29 cellular contexts compared by ENCODE assay signal in genomic region chr4:2607822-2608221, GRCh38.
"Had no signal": no experiment of that assay in that cellular context is flagged by ENCODE, and none has a peak within 500 bp of the region (broad histone marks: within the 10 kb centered on the region; RNA-seq: fewer than 3 reads in every experiment).

No MANE protein-coding gene starts in this region.

- H3K27ac ChIP-seq: breast epithelium, gastrocnemius medialis, pancreas, psoas muscle, sigmoid colon, suprapubic skin, tibial nerve had no signal

- DNase-seq: activated CD4-positive, alpha-beta memory T cell treated with anti-CD3 and anti-CD28 coated beads, Interleukin-2, amount 10 ng/mL, durations not matched to agents 7 days and 5 days; activated CD4-positive, alpha-beta T cell treated with anti-CD3 and anti-CD28 coated beads for 1 hour; activated CD4-positive, alpha-beta T cell treated with anti-CD3 and anti-CD28 coated beads, Interleukin-2, amount 10 ng/mL, durations not matched to agents 7 days and 5 days; activated naive CD4-positive, alpha-beta T cell; effector CD8-positive, alpha-beta T cell; gastrocnemius medialis; glutamatergic neuron; islet precursor cell; mammary epithelial cell; nucleus accumbens; psoas muscle; small intestine; stimulated activated CD4-positive, alpha-beta T cell treated with anti-CD3 and anti-CD28 coated beads, Interleukin-1b, Interleukin-23, amount 100 ng/mL, for 48 hours; stimulated activated naive CD4-positive, alpha-beta T cell; SW 1271; T1000 had no signal

- H3K4me3 Mint-ChIP-seq: activated CD4-positive, alpha-beta memory T cell treated with anti-CD3 and anti-CD28 coated beads, Interleukin-2, amount 10 ng/mL, durations not matched to agents 7 days and 5 days; activated CD4-positive, alpha-beta T cell treated with anti-CD3 and anti-CD28 coated beads, Interleukin-2, amount 10 ng/mL, durations not matched to agents 7 days and 5 days; activated T-cell treated with anti-CD3 and anti-CD28 coated beads, Interleukin-2, amount 50 U/mL, for 24 hours; activated T-helper 17 cell treated with anti-CD3 and anti-CD28 coated beads, Interleukin-2, amount 50 U/mL, for 72 hours; central memory CD8-positive, alpha-beta T cell; neural crest cell; T-helper 1 cell treated with Interleukin-12 subunit alpha and Interleukin-12 subunit beta and Interleukin-4 antibody, amounts not matched to agents 30 μg/mL and 1 μg/mL, for 36 hours had no signal

- H3K9me3 Mint-ChIP-seq: activated CD4-positive, alpha-beta memory T cell treated with anti-CD3 and anti-CD28 coated beads, Interleukin-2, amount 10 ng/mL, durations not matched to agents 7 days and 5 days; activated CD4-positive, alpha-beta T cell treated with anti-CD3 and anti-CD28 coated beads, Interleukin-2, amount 10 ng/mL, durations not matched to agents 7 days and 5 days; activated naive CD4-positive, alpha-beta T cell treated with anti-CD3 and anti-CD28 coated beads, Interleukin-2, amount 50 U/mL, for 72 hours; activated T-cell treated with anti-CD3 and anti-CD28 coated beads, Interleukin-2, amount 50 U/mL, for 24 hours; activated T-helper 17 cell treated with anti-CD3 and anti-CD28 coated beads, Interleukin-2, amount 50 U/mL, for 72 hours; central memory CD8-positive, alpha-beta T cell; neural crest cell; T-helper 1 cell treated with Interleukin-12 subunit alpha and Interleukin-12 subunit beta and Interleukin-4 antibody, amounts not matched to agents 30 μg/mL and 1 μg/mL, for 36 hours had no signal

- H3K27ac Mint-ChIP-seq: activated CD4-positive, alpha-beta memory T cell treated with anti-CD3 and anti-CD28 coated beads, Interleukin-2, amount 10 ng/mL, durations not matched to agents 7 days and 5 days; activated CD4-positive, alpha-beta T cell treated with anti-CD3 and anti-CD28 coated beads, Interleukin-2, amount 10 ng/mL, durations not matched to agents 7 days and 5 days; activated naive CD4-positive, alpha-beta T cell treated with anti-CD3 and anti-CD28 coated beads, Interleukin-2, amount 50 U/mL, for 72 hours; activated T-cell treated with anti-CD3 and anti-CD28 coated beads, Interleukin-2, amount 50 U/mL, for 24 hours; activated T-helper 17 cell treated with anti-CD3 and anti-CD28 coated beads, Interleukin-2, amount 50 U/mL, for 72 hours; T-helper 1 cell treated with Interleukin-12 subunit alpha and Interleukin-12 subunit beta and Interleukin-4 antibody, amounts not matched to agents 30 μg/mL and 1 μg/mL, for 36 hours had no signal

- ATAC-seq: activated naive CD4-positive, alpha-beta T cell treated with anti-CD3 and anti-CD28 coated beads, Interleukin-2, amount 50 U/mL, for 72 hours; activated T-helper 17 cell treated with anti-CD3 and anti-CD28 coated beads, Interleukin-2, amount 50 U/mL, for 72 hours; gastrocnemius medialis; pancreas had no signal

- H3K27me3 Mint-ChIP-seq: activated CD4-positive, alpha-beta memory T cell treated with anti-CD3 and anti-CD28 coated beads, Interleukin-2, amount 10 ng/mL, durations not matched to agents 7 days and 5 days; activated CD4-positive, alpha-beta T cell treated with anti-CD3 and anti-CD28 coated beads, Interleukin-2, amount 10 ng/mL, durations not matched to agents 7 days and 5 days; activated T-cell treated with anti-CD3 and anti-CD28 coated beads, Interleukin-2, amount 50 U/mL, for 24 hours; activated T-helper 17 cell treated with anti-CD3 and anti-CD28 coated beads, Interleukin-2, amount 50 U/mL, for 72 hours; central memory CD8-positive, alpha-beta T cell had no signal

- H3K4me3 ChIP-seq: breast epithelium, gastrocnemius medialis, pancreas, psoas muscle, sigmoid colon, suprapubic skin, tibial nerve had no signal

- H3K27me3 ChIP-seq: breast epithelium, gastrocnemius medialis, pancreas, sigmoid colon, suprapubic skin, tibial nerve had no signal

- FAIRE-seq: colon, pancreas, small intestine, urothelium cell line had no signal

- H3K36me3 Mint-ChIP-seq: activated naive CD4-positive, alpha-beta T cell treated with anti-CD3 and anti-CD28 coated beads, Interleukin-2, amount 50 U/mL, for 72 hours had no signal

- H3K9me3 ChIP-seq: breast epithelium, gastrocnemius medialis, pancreas, psoas muscle, sigmoid colon, suprapubic skin, tibial nerve had no signal

- H3K4me1 ChIP-seq: breast epithelium, pancreas had no signal

- H3K36me3 ChIP-seq: breast epithelium, gastrocnemius medialis, pancreas, sigmoid colon had no signal
